14 cellular contexts compared by ENCODE assay signal in genomic region chr14:58294201-58294600, GRCh38.
"Had no signal": no experiment of that assay in that cellular context is flagged by ENCODE, and none has a peak within 500 bp of the region (broad histone marks: within the 10 kb centered on the region; RNA-seq: fewer than 3 reads in every experiment).

No MANE protein-coding gene starts in this region.

- DNase-seq: activated CD4-positive, alpha-beta T cell treated with anti-CD3 and anti-CD28 coated beads for 48 hours; activated CD8-positive, alpha-beta memory T cell treated with anti-CD3 and anti-CD28 coated beads, Interleukin-2, amount 50 U/mL, for 48 hours; activated naive CD4-positive, alpha-beta T cell treated with Interleukin-2 at 50 U/mL for 16 hours; islet precursor cell; naive B cell; nucleus accumbens; posterior cingulate gyrus; stimulated activated CD4-positive, alpha-beta T cell treated with anti-CD3 and anti-CD28 coated beads, Interleukin-2, amount 100 ng/mL, for 48 hours; stimulated activated naive B cell treated with anti-CD40 and anti-IgM and Interleukin-4, amounts not matched to agents 10 μg/mL and 1 μg/mL and 100 μg/mL, for 72 hours; upper lobe of right lung had no signal

- H3K9me3 Mint-ChIP-seq: activated T-helper 17 cell treated with anti-CD3 and anti-CD28 coated beads, Interleukin-2, amount 50 U/mL, for 72 hours; naive B cell; stimulated activated naive B cell treated with anti-CD40 and anti-IgM and Interleukin-4, amounts not matched to agents 10 μg/mL and 1 μg/mL and 100 μg/mL, for 72 hours had no signal

- H3K27me3 Mint-ChIP-seq: activated T-helper 17 cell treated with anti-CD3 and anti-CD28 coated beads, Interleukin-2, amount 50 U/mL, for 72 hours; naive B cell; stimulated activated naive B cell treated with anti-CD40 and anti-IgM and Interleukin-4, amounts not matched to agents 10 μg/mL and 1 μg/mL and 100 μg/mL, for 72 hours had no signal

- ATAC-seq: activated T-helper 17 cell treated with anti-CD3 and anti-CD28 coated beads, Interleukin-2, amount 50 U/mL, for 72 hours; esophagus mucosa; SK-N-SH treated with all-trans-retinoic acid at 6 μM for 48 hours; stimulated activated naive B cell treated with anti-CD40 and anti-IgM and Interleukin-4, amounts not matched to agents 10 μg/mL and 1 μg/mL and 100 μg/mL, for 72 hours; upper lobe of right lung had no signal

- H3K27ac Mint-ChIP-seq: activated T-helper 17 cell treated with anti-CD3 and anti-CD28 coated beads, Interleukin-2, amount 50 U/mL, for 72 hours; stimulated activated naive B cell treated with anti-CD40 and anti-IgM and Interleukin-4, amounts not matched to agents 10 μg/mL and 1 μg/mL and 100 μg/mL, for 72 hours had no signal

- FAIRE-seq: colon had no signal

- H3K4me3 Mint-ChIP-seq: activated T-helper 17 cell treated with anti-CD3 and anti-CD28 coated beads, Interleukin-2, amount 50 U/mL, for 72 hours; stimulated activated naive B cell treated with anti-CD40 and anti-IgM and Interleukin-4, amounts not matched to agents 10 μg/mL and 1 μg/mL and 100 μg/mL, for 72 hours had no signal
